8 cellular contexts compared by ENCODE assay signal in the genomic region with DNA sequence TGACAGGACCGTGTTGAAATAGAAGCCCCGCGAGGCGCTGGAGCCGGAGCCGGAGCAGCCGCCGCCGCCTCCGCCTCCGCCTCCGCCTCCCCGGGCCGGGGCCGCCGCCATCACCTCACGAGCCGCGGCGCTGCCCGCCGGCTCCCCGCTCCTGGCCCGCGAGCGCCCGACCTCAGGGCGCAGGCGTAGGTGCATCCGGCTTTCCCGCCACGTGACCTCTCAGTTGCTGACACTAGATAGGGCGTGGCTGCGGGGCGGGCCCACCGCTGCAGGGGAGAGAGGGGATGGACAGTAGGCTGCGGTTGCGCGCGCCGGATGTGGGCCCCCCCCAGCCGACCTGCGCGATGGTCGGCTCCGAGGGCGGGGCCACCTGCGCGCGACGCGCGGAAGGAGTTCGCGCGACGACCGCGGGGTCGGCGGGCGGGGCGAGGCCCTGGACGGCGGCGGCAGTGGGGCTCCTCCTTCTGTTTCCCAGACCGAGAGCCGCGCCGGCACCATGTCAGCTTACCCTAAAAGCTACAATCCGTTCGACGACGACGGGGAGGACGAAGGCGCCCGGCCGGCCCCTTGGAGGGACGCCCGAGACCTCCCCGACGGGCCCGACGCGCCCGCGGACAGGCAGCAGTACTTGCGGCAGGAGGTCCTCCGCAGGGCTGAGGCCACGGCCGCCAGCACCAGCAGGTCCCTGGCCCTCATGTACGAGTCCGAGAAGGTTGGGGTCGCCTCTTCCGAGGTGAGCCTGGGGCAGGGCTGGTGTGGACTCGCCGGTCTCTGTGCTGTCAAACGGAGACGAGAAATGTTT. TPM values are rescaled to one million over a fixed set of nuclear protein-coding genes. Genes with fewer than 3 reads are reported as not detected.
A peak's percentile ranks its signal among the peaks of the same experiment; 100 is the strongest.
DNase-seq lines count a peak whose midpoint lies in the region; ATAC-seq and TF ChIP-seq lines count a peak whose summit lies in the region.

Gene PI4KA, minus strand, starts transcription at position 197 of the 802 bp plus-strand sequence. Its CDS starts 86 bp downstream, at position 111.
Gene SNAP29, plus strand, starts transcription at position 393 of the 802 bp plus-strand sequence. Its CDS starts 104 bp downstream, at position 497.

- H3K9me3 ChIP-seq in T-helper 17 cell (ENCODE audit: control insufficient read depth, low read length, poor library complexity, severe bottlenecking) (no peaks in the 10 kb centered on the region), left ventricle myocardium inferior (replicated peaks) (no peaks in the 10 kb centered on the region), upper lobe of right lung (no peaks in the 10 kb centered on the region)

- no peaks in the 10 kb centered on the region for H3K9me3 Mint-ChIP-seq in progenitor cell of endocrine pancreas (ENCODE audit: low read depth)

- TF ChIP-seq CTCF in left ventricle myocardium inferior (IDR thresholded peaks at IDR 0.05; ENCODE audit: borderline replicate concordance) (peak; percentile 32), progenitor cell of endocrine pancreas (IDR thresholded peaks at IDR 0.05; ENCODE audit: unreplicated experiment) (peak; percentile 9), upper lobe of right lung (IDR thresholded peaks at IDR 0.05) (no peak)

- H3K27me3 Mint-ChIP-seq in T-helper 17 cell, result no peaks in the 10 kb centered on the region
- H3K27me3 Mint-ChIP-seq in progenitor cell of endocrine pancreas, result no peaks in the 10 kb centered on the region

- H3K4me3 ChIP-seq in left ventricle myocardium inferior (peak within 1 kb of the TSS; percentile 90), upper lobe of right lung (peak within 1 kb of the TSS; percentile 96)

- H3K36me3 ChIP-seq in left ventricle myocardium inferior, result peaks cover 6% of the 10 kb centered on the region
- H3K36me3 ChIP-seq in upper lobe of right lung, result peaks cover 5% of the 10 kb centered on the region

- H3K4me1 ChIP-seq in left ventricle myocardium inferior, result peaks cover 58% of the 10 kb centered on the region
- H3K4me1 ChIP-seq in upper lobe of right lung, result peaks cover 48% of the 10 kb centered on the region

- no peaks in the 10 kb centered on the region for H3K27me3 ChIP-seq in left ventricle myocardium inferior (ENCODE audit: low read depth)
- H3K27me3 ChIP-seq in upper lobe of right lung, result no peaks in the 10 kb centered on the region

- H3K27ac ChIP-seq in left ventricle myocardium inferior (replicated peaks) (peak within 1 kb of the TSS; percentile 94), upper lobe of right lung (peak within 1 kb of the TSS; percentile 89)

- ATAC-seq in GM18498 (IDR thresholded peaks at IDR 0.05; ENCODE audit: unreplicated experiment) (peak; percentile 91), HG02885 (IDR thresholded peaks at IDR 0.05; ENCODE audit: poor library complexity, unreplicated experiment) (peak; percentile 91), T-helper 17 cell (peak; percentile 94), upper lobe of right lung (peak; percentile 98)

- intact Hi-C loops in left ventricle myocardium inferior (cut with micrococcal nuclease), result no loop called here
- intact Hi-C loops in upper lobe of right lung (cut with DNase I), result loop anchor here (10.0 kb wide), 1 partner anchor 64 kb away; no protein-coding TSS in a partner anchor

- H3K4me3 Mint-ChIP-seq in T-helper 17 cell (peak within 1 kb of the TSS; percentile 94), progenitor cell of endocrine pancreas (ENCODE audit: low read depth) (peak within 1 kb of the TSS; percentile 83)

- H3K36me3 Mint-ChIP-seq in T-helper 17 cell (ENCODE audit: low read depth) (peaks cover 4% of the 10 kb centered on the region), progenitor cell of endocrine pancreas (ENCODE audit: insufficient read depth) (no peaks in the 10 kb centered on the region)

- H3K4me1 Mint-ChIP-seq in T-helper 17 cell, result peaks cover 43% of the 10 kb centered on the region
- H3K4me1 Mint-ChIP-seq in progenitor cell of endocrine pancreas (ENCODE audit: low read depth), result peaks cover 16% of the 10 kb centered on the region

- H3K27ac Mint-ChIP-seq in T-helper 17 cell (peak within 1 kb of the TSS; percentile 96), progenitor cell of endocrine pancreas (peak within 1 kb of the TSS; percentile 91)

- peak; percentile 90 for DNase-seq in NCI-H1694 treated with DMSO at 0.1 percent for 48 hours (lab: John Stamatoyannopoulos, UW)
- DNase-seq in T-helper 17 cell, result peak; percentile 95 to 98 (median 97)
- DNase-seq in amygdala (lab: John Stamatoyannopoulos, UW), result peak; percentile 44 to 98 (median 94)
- peak; percentile 99 for DNase-seq in left ventricle myocardium inferior
- DNase-seq in progenitor cell of endocrine pancreas (ENCODE audit: low spot score, unreplicated experiment), result peak; percentile 97
- DNase-seq in upper lobe of right lung, result peak; percentile 100

RNA-seq across cellular contexts. Expression of gene PI4KA, which starts in this region (rescaled TPM):
- total RNA-seq in T-helper 17 cell, result 100 to 1,000 TPM; 159 to 160 TPM
- total RNA-seq in left ventricle myocardium inferior, result 40.5 TPM
- 125 and 140 TPM in 2 replicates for total RNA-seq in progenitor cell of endocrine pancreas
- 113 TPM for total RNA-seq in upper lobe of right lung

RNA-seq across cellular contexts. Expression of gene SNAP29, which starts in this region (rescaled TPM):
- 10 to 100 TPM; 18.9 to 25.4 TPM for total RNA-seq in T-helper 17 cell
- 25.8 TPM for total RNA-seq in left ventricle myocardium inferior
- 20.4 and 20.6 TPM in 2 replicates for total RNA-seq in progenitor cell of endocrine pancreas
- 24.3 TPM for total RNA-seq in upper lobe of right lung

Comparison
In these comparisons a context has a peak if more than half of its experiments do, and no peak if none do; other contexts are left out.
1. Peak in every context shown above with its lines: DNase-seq, ATAC-seq, H3K4me3 ChIP-seq and H3K27ac ChIP-seq.